Comparison of ENCODE assay signal across 1 cellular context in genomic region chr7:2612445-2613112, GRCh38.
TF ChIP-seq lines count a peak whose summit lies in the region.

No MANE protein-coding gene starts in this region.

TF ChIP-seq in GM12878, 131 proteins besides CTCF, POLR2A, EP300 and RAD21:
- no peak for TF ChIP-seq BCL3 (IDR thresholded peaks at IDR 0.05; ENCODE audit: borderline replicate concordance, insufficient read depth, low read depth, low read length, poor library complexity, severe bottlenecking)
- no peak for TF ChIP-seq BCLAF1 (IDR thresholded peaks at IDR 0.05)
- TF ChIP-seq USF2 (IDR thresholded peaks at IDR 0.05; ENCODE audit: borderline replicate concordance, low read depth, low read length), result no peak
- TF ChIP-seq BACH1 (IDR thresholded peaks at IDR 0.05; ENCODE audit: borderline replicate concordance), result no peak
- no peak for TF ChIP-seq CEBPB (IDR thresholded peaks at IDR 0.05; ENCODE audit: borderline replicate concordance in 1 of 2, low read depth in 2 of 2, low read length in 2 of 2)
- no peak for TF ChIP-seq BCL11A (IDR thresholded peaks at IDR 0.05; ENCODE audit: low read depth, low read length)
- no peak for TF ChIP-seq ZNF24 (IDR thresholded peaks at IDR 0.05)
- TF ChIP-seq SMARCA5 (IDR thresholded peaks at IDR 0.05), result no peak
- TF ChIP-seq SRF (IDR thresholded peaks at IDR 0.05; ENCODE audit: low read depth in 2 of 2, low read length in 2 of 2), result no peak
- TF ChIP-seq PML (IDR thresholded peaks at IDR 0.05; ENCODE audit: low read length), result no peak
TF ChIP-seq in GM12878: peak in this region for 0.
